8 cellular contexts compared by ENCODE assay signal in genomic region chr1:9129391-9130041, GRCh38. TPM values are rescaled to one million over a fixed set of nuclear protein-coding genes. Genes with fewer than 3 reads are reported as not detected.
DNase-seq lines count a peak whose midpoint lies in the region; ATAC-seq and FAIRE-seq lines count a peak whose summit lies in the region.

No MANE protein-coding gene starts in this region.

- no peaks in the 10 kb centered on the region for H3K36me3 Mint-ChIP-seq in IgD-negative memory B cell
- no peaks in the 10 kb centered on the region for H3K36me3 Mint-ChIP-seq in T-helper 1 cell treated with Interleukin-12 subunit alpha and Interleukin-12 subunit beta and Interleukin-4 antibody, amounts not matched to agents 30 μg/mL and 1 μg/mL, for 36 hours (ENCODE audit: low read depth)

- H3K4me1 ChIP-seq in iPS DF 6.9 (ENCODE audit: control insufficient read depth, insufficient read depth, low read length) (no peaks in the 10 kb centered on the region), small intestine (ENCODE audit: control insufficient read depth in 2 of 2, insufficient read depth in 1 of 2, low read depth in 1 of 2, low read length in 1 of 2) (no peaks in the 10 kb centered on the region)

- no peak for FAIRE-seq in small intestine (lab: Jason Lieb, UNC)

- H3K27ac ChIP-seq in iPS DF 6.9 (ENCODE audit: low read length) (no peak overlapping the region), small intestine (ENCODE audit: low read depth in 1 of 2, low read length in 1 of 2) (peak overlapping the region; percentile 90)

- no peaks in the 10 kb centered on the region for H3K9me3 Mint-ChIP-seq in IgD-negative memory B cell
- H3K9me3 Mint-ChIP-seq in T-helper 1 cell treated with Interleukin-12 subunit alpha and Interleukin-12 subunit beta and Interleukin-4 antibody, amounts not matched to agents 30 μg/mL and 1 μg/mL, for 36 hours = no peaks in the 10 kb centered on the region

- peak overlapping the region; percentile 21 to 92 (median 44) for H3K27ac Mint-ChIP-seq in IgD-negative memory B cell
- peak overlapping the region; percentile 63 for H3K27ac Mint-ChIP-seq in T-helper 1 cell treated with Interleukin-12 subunit alpha and Interleukin-12 subunit beta and Interleukin-4 antibody, amounts not matched to agents 30 μg/mL and 1 μg/mL, for 36 hours

- no peaks in the 10 kb centered on the region for H3K9me3 ChIP-seq in iPS DF 6.9 (ENCODE audit: control insufficient read depth, insufficient read depth, low read length)
- no peaks in the 10 kb centered on the region for H3K9me3 ChIP-seq in small intestine (ENCODE audit: control insufficient read depth, low read depth)

- H3K4me3 ChIP-seq in iPS DF 6.9 (ENCODE audit: low read length) = peak overlapping the region; percentile 66; the same call in 1 of the 2 replicates
- peak overlapping the region in 1 of 2 donors; percentile 65 for H3K4me3 ChIP-seq in small intestine (ENCODE audit: low read depth in 1 of 2, low read length in 2 of 2)

- no CpG with 5 or more reads among the region's 34 CpGs for WGBS in iPS DF 6.9 (ENCODE audit: insufficient coverage, insufficient read length)
- 4 to 6% (median 5%) methylated on average over 25 to 34 of the region's 34 CpGs for WGBS in small intestine, 3 donors

- peaks cover 17 to 32% (median 27%) of the 10 kb centered on the region in 3 donors for H3K4me1 Mint-ChIP-seq in IgD-negative memory B cell
- peaks cover 11% of the 10 kb centered on the region for H3K4me1 Mint-ChIP-seq in T-helper 1 cell treated with Interleukin-12 subunit alpha and Interleukin-12 subunit beta and Interleukin-4 antibody, amounts not matched to agents 30 μg/mL and 1 μg/mL, for 36 hours (ENCODE audit: low read depth)

- peaks cover 2% of the 10 kb centered on the region for H3K27me3 Mint-ChIP-seq in IgD-negative memory B cell
- H3K27me3 Mint-ChIP-seq in T-helper 1 cell treated with Interleukin-12 subunit alpha and Interleukin-12 subunit beta and Interleukin-4 antibody, amounts not matched to agents 30 μg/mL and 1 μg/mL, for 36 hours (ENCODE audit: low read depth) = peaks cover 32% of the 10 kb centered on the region

- H3K36me3 ChIP-seq in iPS DF 6.9 (ENCODE audit: control insufficient read depth, insufficient read depth, low read length) = no peaks in the 10 kb centered on the region
- no peaks in the 10 kb centered on the region for H3K36me3 ChIP-seq in small intestine (ENCODE audit: control insufficient read depth in 2 of 2, insufficient read depth in 2 of 2, low read length in 2 of 2)

- DNase-seq in DMS153 (lab: John Stamatoyannopoulos, UW) = peak; percentile 79
- peak; percentile 41 for DNase-seq in amniotic epithelial cell (ENCODE audit: low read depth)
- peak; percentile 68 for DNase-seq in iPS DF 6.9 (ENCODE audit: low read depth, low spot score)
- DNase-seq in small intestine = peak; percentile 95
- DNase-seq in NCI-H510A (lab: John Stamatoyannopoulos, UW) = no peak

- peak; percentile 55 for ATAC-seq in GM21529 (IDR thresholded peaks at IDR 0.05; ENCODE audit: unreplicated experiment)

- H3K27me3 ChIP-seq in iPS DF 6.9 (ENCODE audit: control insufficient read depth, insufficient read depth, low read length) = no peaks in the 10 kb centered on the region; the same call in 1 of the 2 replicates
- no peaks in the 10 kb centered on the region for H3K27me3 ChIP-seq in small intestine (ENCODE audit: control insufficient read depth in 2 of 2, insufficient read depth in 2 of 2, low read length in 2 of 2)

- H3K4me3 Mint-ChIP-seq in IgD-negative memory B cell = peak overlapping the region; percentile 64 to 93 (median 80)
- H3K4me3 Mint-ChIP-seq in T-helper 1 cell treated with Interleukin-12 subunit alpha and Interleukin-12 subunit beta and Interleukin-4 antibody, amounts not matched to agents 30 μg/mL and 1 μg/mL, for 36 hours = peak overlapping the region; percentile 65

RNA-seq across cellular contexts. Expression of gene GPR157, which starts 0.6 kb away (rescaled TPM):
- polyA plus RNA-seq in IgD-negative memory B cell (1.3 TPM), small intestine (1 to 10 TPM; 1.1 to 2.2 (median 1.4) TPM)
